ENCODE assay signal across 13 cellular contexts in the genomic region with DNA sequence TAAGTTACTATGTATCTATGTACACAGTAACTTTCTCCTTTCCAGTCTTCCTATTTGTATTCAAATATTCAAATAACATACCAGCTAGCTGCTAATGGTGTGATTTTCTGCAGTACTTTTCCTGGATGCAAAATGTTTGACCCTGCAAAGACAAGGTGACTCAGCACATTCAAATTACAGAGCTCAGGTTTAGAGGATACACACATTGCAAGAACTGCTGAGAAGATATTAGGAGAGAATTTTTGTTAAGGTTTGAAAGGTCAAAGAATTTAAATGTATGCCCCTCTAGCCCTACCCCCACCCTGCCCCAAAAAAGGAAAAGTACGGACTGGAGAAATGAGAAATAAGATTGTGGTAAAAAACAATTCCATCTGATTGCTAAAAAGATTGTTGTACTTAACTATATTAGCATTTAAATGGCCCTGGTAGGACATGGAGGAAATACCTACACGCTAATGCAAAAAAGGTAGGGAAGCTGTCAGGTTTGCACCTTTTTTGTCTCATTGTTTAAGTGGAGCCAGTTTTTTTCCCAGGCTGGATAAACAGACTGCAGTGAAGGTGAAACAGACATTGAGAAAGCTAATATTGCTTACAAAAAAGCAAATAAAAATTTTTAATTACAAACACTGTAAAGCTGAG. TPM values are rescaled to one million over a fixed set of nuclear protein-coding genes. Genes with fewer than 3 reads are reported as not detected.
DNase-seq lines count a peak whose midpoint lies in the region; ATAC-seq, FAIRE-seq and TF ChIP-seq lines count a peak whose summit lies in the region.
"Had no signal": no experiment of that assay in that cellular context is flagged by ENCODE, and none has a peak within 500 bp of the region (broad histone marks: within the 10 kb centered on the region; RNA-seq: fewer than 3 reads in every experiment).

No MANE protein-coding gene starts in this region.

- TF ChIP-seq CTCF in epithelial cell of esophagus (IDR thresholded peaks at IDR 0.05; ENCODE audit: insufficient read depth, low read depth, low read length, missing control alignments) (no peak), neural progenitor cell (IDR thresholded peaks at IDR 0.05) (no peak), gastrocnemius medialis (IDR thresholded peaks at IDR 0.05 in 4 of 5, conservative IDR thresholded peaks at IDR 0.05 in 1 of 5) (no peak), pancreas (IDR thresholded peaks at IDR 0.05) (no peak)

- intact Hi-C loops in gastrocnemius medialis (cut with DNase I; ENCODE audit: low total_unique reads) = no loop called here
- intact Hi-C loops in pancreas (cut with DNase I) = no loop called here
- intact Hi-C loops in activated CD4-positive, alpha-beta memory T cell treated with anti-CD3 and anti-CD28 coated beads for 36 hours (cut with micrococcal nuclease) = no loop called here

- no peak overlapping the region for H3K4me3 Mint-ChIP-seq in neural progenitor cell
- no peak overlapping the region for H3K4me3 Mint-ChIP-seq in activated CD4-positive, alpha-beta memory T cell treated with anti-CD3 and anti-CD28 coated beads for 36 hours
- H3K4me3 Mint-ChIP-seq: brain had no signal

- 83 to 95% methylated on average over 2 of the region's 2 CpGs for WGBS in pancreas, 2 donors

- TF ChIP-seq POLR2A in gastrocnemius medialis (IDR thresholded peaks at IDR 0.05) = no peak

- peak overlapping the region; percentile 4 for H3K4me2 ChIP-seq in neural progenitor cell

- no peaks in the 10 kb centered on the region for H3K9me3 ChIP-seq in neural progenitor cell (ENCODE audit: low read depth)
- no peaks in the 10 kb centered on the region for H3K9me3 ChIP-seq in gastrocnemius medialis
- H3K9me3 ChIP-seq in pancreas = no peaks in the 10 kb centered on the region
- no peaks in the 10 kb centered on the region for H3K9me3 ChIP-seq in effector memory CD4-positive, alpha-beta T cell (ENCODE audit: control insufficient read depth, low read length)

- no peak for ATAC-seq in gastrocnemius medialis
- no peak for ATAC-seq in pancreas

- CTCF ChIA-PET in activated CD4-positive, alpha-beta memory T cell treated with anti-CD3 and anti-CD28 coated beads for 36 hours (lab: Charles Lee) = interaction anchor here (0.7 kb wide), 1 partner anchor 8 kb away, joined by 4 read pairs; no protein-coding TSS in a partner anchor

- DNase-seq in H7 (peak; percentile 37), OCI-M1 (lab: John Stamatoyannopoulos, UW) (peak; percentile 34), epithelial cell of esophagus (ENCODE audit: low read depth) (peak; percentile 27), neural progenitor cell (ENCODE audit: low spot score) (no peak), gastrocnemius medialis (no peak), pancreas (no peak)
- no peak for DNase-seq in effector memory CD4-positive, alpha-beta T cell
- no peak for DNase-seq in activated CD4-positive, alpha-beta memory T cell treated with anti-CD3 and anti-CD28 coated beads for 36 hours
- DNase-seq: NCI-H748 treated with DMSO at 0.1 percent for 48 hours, T1000 had no signal

- H3K27ac Mint-ChIP-seq in neural progenitor cell = no peak overlapping the region
- no peak overlapping the region for H3K27ac Mint-ChIP-seq in activated CD4-positive, alpha-beta memory T cell treated with anti-CD3 and anti-CD28 coated beads for 36 hours
- H3K27ac Mint-ChIP-seq: brain had no signal

- H3K4me1 Mint-ChIP-seq in neural progenitor cell = peaks cover 8% of the 10 kb centered on the region
- H3K4me1 Mint-ChIP-seq in activated CD4-positive, alpha-beta memory T cell treated with anti-CD3 and anti-CD28 coated beads for 36 hours (ENCODE audit: low read depth) = no peaks in the 10 kb centered on the region

- H3K27me3 Mint-ChIP-seq in neural progenitor cell (ENCODE audit: insufficient read depth, low read depth) = no peaks in the 10 kb centered on the region
- H3K27me3 Mint-ChIP-seq in activated CD4-positive, alpha-beta memory T cell treated with anti-CD3 and anti-CD28 coated beads for 36 hours = no peaks in the 10 kb centered on the region
- H3K27me3 Mint-ChIP-seq: brain had no signal

- H3K4me3 ChIP-seq in H7 (ENCODE audit: insufficient read depth, low read depth, low read length) (no peak overlapping the region), epithelial cell of esophagus (ENCODE audit: low read length) (no peak overlapping the region), neural progenitor cell (no peak overlapping the region), gastrocnemius medialis (no peak overlapping the region), pancreas (no peak overlapping the region)
- no peak overlapping the region for H3K4me3 ChIP-seq in effector memory CD4-positive, alpha-beta T cell (ENCODE audit: insufficient read depth, low read depth, low read length, poor library complexity, severe bottlenecking)

- no peak overlapping the region for H2AFZ ChIP-seq in neural progenitor cell (replicated peaks)

- H3K4me1 ChIP-seq in neural progenitor cell (peaks cover 34% of the 10 kb centered on the region), gastrocnemius medialis (peaks cover 0 to 8% of the 10 kb centered on the region in 2 donors), pancreas (peaks cover 0 to 2% (median 0%) of the 10 kb centered on the region in 3 donors)
- H3K4me1 ChIP-seq in effector memory CD4-positive, alpha-beta T cell (ENCODE audit: control insufficient read depth, insufficient read depth, low read length, poor library complexity, severe bottlenecking) = no peaks in the 10 kb centered on the region

- H3K9me3 Mint-ChIP-seq in neural progenitor cell = no peaks in the 10 kb centered on the region
- H3K9me3 Mint-ChIP-seq in activated CD4-positive, alpha-beta memory T cell treated with anti-CD3 and anti-CD28 coated beads for 36 hours = no peaks in the 10 kb centered on the region
- H3K9me3 Mint-ChIP-seq: brain had no signal

- peaks cover 4% of the 10 kb centered on the region for H3K36me3 ChIP-seq in H7 (replicated peaks; ENCODE audit: control insufficient read depth, insufficient read depth, low read length)
- no peaks in the 10 kb centered on the region for H3K36me3 ChIP-seq in neural progenitor cell
- no peaks in the 10 kb centered on the region for H3K36me3 ChIP-seq in gastrocnemius medialis
- H3K36me3 ChIP-seq in pancreas = no peaks in the 10 kb centered on the region
- no peaks in the 10 kb centered on the region for H3K36me3 ChIP-seq in effector memory CD4-positive, alpha-beta T cell (ENCODE audit: control insufficient read depth, insufficient read depth, low read length)

- no peaks in the 10 kb centered on the region for H3K36me3 Mint-ChIP-seq in neural progenitor cell
- peaks cover 2% of the 10 kb centered on the region for H3K36me3 Mint-ChIP-seq in activated CD4-positive, alpha-beta memory T cell treated with anti-CD3 and anti-CD28 coated beads for 36 hours
- H3K36me3 Mint-ChIP-seq: brain had no signal

- POLR2A ChIA-PET in activated CD4-positive, alpha-beta memory T cell treated with anti-CD3 and anti-CD28 coated beads for 36 hours (lab: Charles Lee) = no interaction called here

- H3K27me3 ChIP-seq in H7 (ENCODE audit: control insufficient read depth, insufficient read depth, low read length) (no peaks in the 10 kb centered on the region), neural progenitor cell (no peaks in the 10 kb centered on the region), gastrocnemius medialis (no peaks in the 10 kb centered on the region), pancreas (no peaks in the 10 kb centered on the region)
- no peaks in the 10 kb centered on the region for H3K27me3 ChIP-seq in effector memory CD4-positive, alpha-beta T cell (replicated peaks; ENCODE audit: control insufficient read depth, insufficient read depth, low read length, poor library complexity, severe bottlenecking)

- in situ Hi-C loops in gastrocnemius medialis (cut with MboI; ENCODE audit: low sequenced_read_pairs in 4 of 4) = no loop called here

- no peak overlapping the region for H3K9ac ChIP-seq in neural progenitor cell

- peaks cover 33% of the 10 kb centered on the region for H3F3A ChIP-seq in neural progenitor cell (ENCODE audit: low read depth)

- no peak for FAIRE-seq in pancreas (lab: Jason Lieb, UNC)
- FAIRE-seq: D721Med, frontal cortex had no signal

- peaks cover 2% of the 10 kb centered on the region for H4K20me1 ChIP-seq in neural progenitor cell (ENCODE audit: low read depth)

- no peaks in the 10 kb centered on the region for H3K79me2 ChIP-seq in neural progenitor cell (ENCODE audit: low read depth)

- H3K27ac ChIP-seq in neural progenitor cell (no peak overlapping the region), gastrocnemius medialis (no peak overlapping the region), pancreas (no peak overlapping the region)
- no peak overlapping the region for H3K27ac ChIP-seq in effector memory CD4-positive, alpha-beta T cell (ENCODE audit: insufficient read depth, low read length, poor library complexity, severe bottlenecking)

RNA-seq across cellular contexts. Expression of gene ZNF281, which starts 45.6 kb away (rescaled TPM):
- total RNA-seq in H7 (2014; rRNA removed; shearing (Covaris generic)) = 43.0 and 48.6 TPM in 2 replicates
- total RNA-seq in neural progenitor cell (ENCODE audit: low replicate concordance) (42.6 and 47.1 TPM in 2 replicates), gastrocnemius medialis (10 to 100 TPM in 2 of 4 donors, 1 to 10 TPM in 2; 4.9 to 12.4 (median 9.8) TPM), pancreas (1 to 10 TPM; 3.5 to 10.0 (median 4.3) TPM)
- 1 to 10 TPM; 2.2 to 3.2 TPM for polyA plus RNA-seq in pancreas
- total RNA-seq in activated CD4-positive, alpha-beta memory T cell treated with anti-CD3 and anti-CD28 coated beads for 36 hours = 10 to 100 TPM; 11.0 to 11.2 TPM

Comparison
In these comparisons a context has a peak if more than half of its experiments do, and no peak if none do; other contexts are left out.
1. DNase-seq: peak in H7 (single experiment), OCI-M1 (single experiment) and epithelial cell of esophagus (single experiment); none in neural progenitor cell (single experiment), gastrocnemius medialis (0 of 2), pancreas (0 of 6), effector memory CD4-positive, alpha-beta T cell (0 of 3) and activated CD4-positive, alpha-beta memory T cell treated with anti-CD3 and anti-CD28 coated beads for 36 hours (single experiment).